1 cellular context compared by ENCODE assay signal in genomic region chr3:157146664-157147082, GRCh38.
TF ChIP-seq lines count a peak whose summit lies in the region.

No MANE protein-coding gene starts in this region.

TF ChIP-seq in HepG2, 621 proteins besides CTCF, POLR2A, EP300 and RAD21 (continued from another document):
- peak; percentile 45 for TF ChIP-seq AGO2 (optimal IDR thresholded peaks at IDR 0.05; ENCODE audit: low read depth, low read length)
- 0 out of 2 replicates have a peak, but pooled peaks have one; percentile 29 for TF ChIP-seq POLR2AphosphoS5 (IDR thresholded peaks at IDR 0.05; ENCODE audit: low read depth, low read length)
- 0 out of 2 replicates have a peak, but pooled peaks have one; percentile 11 for TF ChIP-seq MBD4 (IDR thresholded peaks at IDR 0.05; ENCODE audit: borderline replicate concordance, low read length)
- TF ChIP-seq RBM22 (optimal IDR thresholded peaks at IDR 0.05; ENCODE audit: low read length), result peak; percentile 36
- TF ChIP-seq ATF7-NPFF (CRISPR knock-in tag; IDR thresholded peaks at IDR 0.05; ENCODE audit: low read depth), result no peak
- TF ChIP-seq TARDBP (CRISPR knock-in tag; IDR thresholded peaks at IDR 0.05), result no peak
